ENCODE assay signal across 8 cellular contexts in the genomic region with DNA sequence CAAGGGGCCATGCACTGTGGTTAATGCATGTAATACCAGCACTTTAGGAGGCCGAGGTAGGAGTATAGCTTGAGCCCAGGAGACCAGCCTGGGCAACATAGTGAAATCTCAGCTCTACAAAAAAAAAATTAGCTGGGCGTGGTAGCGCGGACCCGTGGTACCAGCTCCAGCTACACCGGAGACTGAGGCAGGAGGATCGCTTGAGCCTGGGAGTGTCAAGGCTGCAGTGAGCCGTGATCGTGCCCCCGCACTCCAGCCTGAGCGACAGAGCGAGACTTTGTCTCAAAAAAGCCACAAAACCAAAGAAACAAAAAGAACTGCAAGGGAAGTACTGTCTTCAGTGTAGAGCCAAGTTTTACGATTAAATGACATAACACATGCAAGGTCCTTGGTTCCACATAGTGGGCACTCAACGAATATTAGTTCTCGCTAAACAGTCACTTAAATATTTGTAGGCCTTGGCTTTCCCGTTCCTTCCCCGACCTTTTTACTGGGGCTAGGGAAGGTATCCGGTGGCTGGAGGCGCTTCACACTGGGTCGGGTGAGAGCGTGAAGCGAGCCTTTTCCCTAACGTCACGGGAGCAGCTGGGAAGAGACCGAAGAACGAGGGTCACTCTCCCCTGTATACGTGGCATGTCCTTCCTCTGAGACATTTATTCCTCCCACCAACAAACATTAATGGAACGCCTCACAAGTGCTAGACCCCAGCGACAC. TPM values are rescaled to one million over a fixed set of nuclear protein-coding genes. Genes with fewer than 3 reads are reported as not detected.
A peak's percentile ranks its signal among the peaks of the same experiment; 100 is the strongest.
DNase-seq lines count a peak whose midpoint lies in the region; ATAC-seq and TF ChIP-seq lines count a peak whose summit lies in the region.

No MANE protein-coding gene starts in this region.

- H3K27me3 Mint-ChIP-seq in activated T-cell treated with anti-CD3 and anti-CD28 coated beads, Interleukin-2, amount 50 U/mL, for 4 hours (ENCODE audit: low read depth) = no peaks in the 10 kb centered on the region

- TF ChIP-seq CTCF in DOHH2 (IDR thresholded peaks at IDR 0.05; ENCODE audit: low read depth, low read length, poor library complexity, severe bottlenecking) (peak; percentile 13), retinal pigment epithelial cell (conservative IDR thresholded peaks at IDR 0.05; ENCODE audit: low read depth, low read length) (no peak)

- H3K36me3 Mint-ChIP-seq in activated T-cell treated with anti-CD3 and anti-CD28 coated beads, Interleukin-2, amount 50 U/mL, for 4 hours (ENCODE audit: insufficient read depth) = peaks cover 15% of the 10 kb centered on the region

- peak overlapping the region; percentile 96 for H3K4me2 ChIP-seq in DOHH2 (ENCODE audit: low read length)

- no peak for DNase-seq in activated T-cell treated with anti-CD3 and anti-CD28 coated beads, Interleukin-2, amount 50 U/mL, for 4 hours
- no peak for DNase-seq in Right ventricle myocardium superior
- no peak for DNase-seq in retinal pigment epithelial cell (ENCODE audit: low read depth)
- DNase-seq in SKM-1 treated with dmso at 0.1 percent for 144 hours (lab: John Stamatoyannopoulos, UW; ENCODE audit: unreplicated experiment) = no peak
- DNase-seq in NK-92 treated with Interleukin-12 subunit alpha and Interleukin-12 subunit beta, amount 100 ng/mL, for 24 hours (lab: John Stamatoyannopoulos, UW) = no peak

- peak in 1 of 2 donors; percentile 4 for ATAC-seq in activated T-cell treated with anti-CD3 and anti-CD28 coated beads, Interleukin-2, amount 50 U/mL, for 4 hours
- ATAC-seq in Right ventricle myocardium superior (ENCODE audit: poor library complexity) (peak; percentile 18), HG02884 (IDR thresholded peaks at IDR 0.05; ENCODE audit: unreplicated experiment) (no peak)

- no peaks in the 10 kb centered on the region for H3K9me3 Mint-ChIP-seq in activated T-cell treated with anti-CD3 and anti-CD28 coated beads, Interleukin-2, amount 50 U/mL, for 4 hours

- H3K4me1 Mint-ChIP-seq in activated T-cell treated with anti-CD3 and anti-CD28 coated beads, Interleukin-2, amount 50 U/mL, for 4 hours (ENCODE audit: low read depth) = peaks cover 46% of the 10 kb centered on the region

- peaks cover 50% of the 10 kb centered on the region for H3K79me2 ChIP-seq in DOHH2 (ENCODE audit: control insufficient read depth, low read length)

- H3K36me3 ChIP-seq in DOHH2 (ENCODE audit: control insufficient read depth, low read length) = peaks cover 39% of the 10 kb centered on the region
- H3K36me3 ChIP-seq in HUES6 (ENCODE audit: control insufficient read depth, insufficient read depth, low read length) = peaks cover 3% of the 10 kb centered on the region; the same call in 1 of the 2 replicates

- H3K4me1 ChIP-seq in DOHH2 (ENCODE audit: control insufficient read depth, low read length) (peaks cover 42% of the 10 kb centered on the region), HUES6 (ENCODE audit: control insufficient read depth, insufficient read depth, low read length) (peaks cover 29% of the 10 kb centered on the region)

- no peaks in the 10 kb centered on the region for H3K9me2 ChIP-seq in DOHH2 (replicated peaks; ENCODE audit: control insufficient read depth, low read length)

- intact Hi-C loops in Right ventricle myocardium superior (cut with DNase I) = loop anchor here (5.0 kb wide), 1 partner anchor 64 kb away; a partner anchor contains a TSS

- peak overlapping the region; percentile 100 for H3K4me3 Mint-ChIP-seq in activated T-cell treated with anti-CD3 and anti-CD28 coated beads, Interleukin-2, amount 50 U/mL, for 4 hours

- H3K27me3 ChIP-seq in DOHH2 (ENCODE audit: control insufficient read depth, low read length) (no peaks in the 10 kb centered on the region), HUES6 (ENCODE audit: control insufficient read depth, insufficient read depth, low read length) (no peaks in the 10 kb centered on the region)

- H3F3A ChIP-seq in DOHH2 (ENCODE audit: control insufficient read depth, insufficient read depth) = peaks cover 4% of the 10 kb centered on the region; the same call in 1 of the 2 replicates

- H3K9ac ChIP-seq in HUES6 (ENCODE audit: low read length) = peak overlapping the region; percentile 95

- peaks cover 39% of the 10 kb centered on the region for H4K20me1 ChIP-seq in DOHH2 (ENCODE audit: control insufficient read depth, insufficient read depth, low read depth, low read length)

- H3K4me3 ChIP-seq in DOHH2 (ENCODE audit: low read length) = peak overlapping the region; percentile 93
- H3K4me3 ChIP-seq in HUES6 (ENCODE audit: low read depth, low read length) = peak overlapping the region; percentile 88
- H3K4me3 ChIP-seq in retinal pigment epithelial cell (ENCODE audit: low read length) = peak overlapping the region; percentile 99

- peak overlapping the region; percentile 54 for H3K27ac ChIP-seq in DOHH2 (ENCODE audit: low read depth, low read length)
- peak overlapping the region; percentile 88 for H3K27ac ChIP-seq in HUES6 (ENCODE audit: low read depth, low read length)

- H3K9me3 ChIP-seq in DOHH2 (ENCODE audit: control insufficient read depth, insufficient read depth, low read length) = no peaks in the 10 kb centered on the region
- H3K9me3 ChIP-seq in HUES6 (ENCODE audit: control insufficient read depth, insufficient read depth, low read depth, low read length) = no peaks in the 10 kb centered on the region

RNA-seq across cellular contexts. Expression of a gene that starts 1.0 kb away (rescaled TPM):
- total RNA-seq in activated T-cell treated with anti-CD3 and anti-CD28 coated beads, Interleukin-2, amount 50 U/mL, for 4 hours = 100 to 1,000 TPM; 260 to 267 (median 267) TPM
- total RNA-seq in Right ventricle myocardium superior = 81.9 TPM

RNA-seq across cellular contexts. Expression of a gene that starts 33.1 kb away (rescaled TPM):
- total RNA-seq in activated T-cell treated with anti-CD3 and anti-CD28 coated beads, Interleukin-2, amount 50 U/mL, for 4 hours = not detected
- total RNA-seq in Right ventricle myocardium superior = not detected

RNA-seq across cellular contexts. Expression of a gene that starts 57.5 kb away (rescaled TPM):
- total RNA-seq in activated T-cell treated with anti-CD3 and anti-CD28 coated beads, Interleukin-2, amount 50 U/mL, for 4 hours = 1 to 10 TPM; 1.2 to 2.2 (median 1.7) TPM
- not detected for total RNA-seq in Right ventricle myocardium superior
